In the genomic region with DNA sequence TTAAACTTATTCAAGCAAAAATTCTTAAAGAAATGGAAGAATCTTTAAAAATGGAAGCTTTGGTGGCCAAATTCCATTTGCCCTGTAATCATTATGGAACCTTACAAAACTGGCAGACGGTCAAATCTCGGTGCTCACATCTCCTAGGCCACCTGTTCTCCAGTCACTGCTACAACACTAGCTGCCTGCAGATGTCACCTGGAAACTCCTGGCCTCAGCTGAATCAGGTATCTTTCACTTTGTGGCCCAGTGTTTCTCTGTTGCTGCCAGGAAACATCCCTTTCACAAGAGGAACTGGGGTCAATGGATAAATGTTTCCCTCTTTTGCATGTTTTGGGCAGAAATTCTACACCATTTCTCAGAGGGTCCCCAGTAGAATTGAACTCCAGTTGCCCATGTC, we compare ENCODE assay signal across 21 cellular contexts. TPM values are rescaled to one million over a fixed set of nuclear protein-coding genes. Genes with fewer than 3 reads are reported as not detected.
DNase-seq lines count a peak whose midpoint lies in the region; ATAC-seq and TF ChIP-seq lines count a peak whose summit lies in the region.
"Had no signal": no experiment of that assay in that cellular context is flagged by ENCODE, and none has a peak within 500 bp of the region (broad histone marks: within the 10 kb centered on the region; RNA-seq: fewer than 3 reads in every experiment).

No MANE protein-coding gene starts in this region.

- POLR2A ChIA-PET in WTC11 (lab: Charles Lee), result no interaction called here

- H3K9me3 Mint-ChIP-seq in WTC11 (peaks cover 17% of the 10 kb centered on the region), type B pancreatic cell (no peaks in the 10 kb centered on the region)
- H3K9me3 Mint-ChIP-seq: activated T-cell treated with anti-CD3 and anti-CD28 coated beads, Interleukin-2, amount 50 U/mL, for 72 hours had no signal

- H3K27me3 ChIP-seq in right lobe of liver, result no peaks in the 10 kb centered on the region
- H3K27me3 ChIP-seq: BLaER1, breast epithelium had no signal

- 36% methylated on average over 2 of the region's 2 CpGs for WGBS in right lobe of liver (ENCODE audit: insufficient coverage, low coverage, low lambda C conversion rate, missing lambda C conversion rate)

- H3K4me1 ChIP-seq in right lobe of liver, result no peaks in the 10 kb centered on the region
- H3K4me1 ChIP-seq: BLaER1, breast epithelium, parathyroid adenoma had no signal

- no peak overlapping the region for H3K27ac ChIP-seq in right lobe of liver
- H3K27ac ChIP-seq: BLaER1, breast epithelium, parathyroid adenoma had no signal

- no peak for TF ChIP-seq CTCF in WTC11 (IDR thresholded peaks at IDR 0.05)
- peak in 2 of 4 donors; percentile 14 to 34 for TF ChIP-seq CTCF in right lobe of liver (IDR thresholded peaks at IDR 0.05)
- TF ChIP-seq CTCF in type B pancreatic cell (conservative IDR thresholded peaks at IDR 0.05), result no peak

- DNase-seq in DMS53 (lab: John Stamatoyannopoulos, UW), result peak; percentile 77
- DNase-seq in M059J (ENCODE audit: low read depth), result peak; percentile 18
- no peak for DNase-seq in WTC11 (ENCODE audit: low spot score)
- peak in 1 of 3 donors; percentile 51 for DNase-seq in right lobe of liver
- DNase-seq in CD1c-positive myeloid dendritic cell (ENCODE audit: extremely low spot score), result no peak
- DNase-seq in GDM1 (lab: John Stamatoyannopoulos, UW), result no peak
- no peak for DNase-seq in type B pancreatic cell (ENCODE audit: extremely low spot score, unreplicated experiment)
- DNase-seq: activated CD4-positive, alpha-beta memory T cell treated with anti-CD3 and anti-CD28 coated beads for 36 hours; activated naive CD8-positive, alpha-beta T cell treated with anti-CD3 and anti-CD28 coated beads, Interleukin-2, amount 10 ng/mL, durations not matched to agents 7 days and 5 days; activated T-cell treated with anti-CD3 and anti-CD28 coated beads, Interleukin-2, amount 50 U/mL, for 72 hours; effector CD8-positive, alpha-beta T cell; EL; hippocampal formation; left cardiac atrium; NCI-H1092; NCI-H524 treated with DMSO at 0.1 percent for 48 hours had no signal

- H3K27ac Mint-ChIP-seq in WTC11 (no peak overlapping the region), type B pancreatic cell (no peak overlapping the region)
- H3K27ac Mint-ChIP-seq: activated CD4-positive, alpha-beta memory T cell treated with anti-CD3 and anti-CD28 coated beads for 36 hours; activated naive CD8-positive, alpha-beta T cell treated with anti-CD3 and anti-CD28 coated beads, Interleukin-2, amount 10 ng/mL, durations not matched to agents 7 days and 5 days; activated T-cell treated with anti-CD3 and anti-CD28 coated beads, Interleukin-2, amount 50 U/mL, for 72 hours had no signal

- H3K27me3 Mint-ChIP-seq in WTC11 (ENCODE audit: low read depth), result peaks cover 4% of the 10 kb centered on the region; the same call in 1 of the 2 replicates
- H3K27me3 Mint-ChIP-seq in type B pancreatic cell, result peaks cover 55% of the 10 kb centered on the region

- H3K4me1 Mint-ChIP-seq in WTC11 (peaks cover 20% of the 10 kb centered on the region), type B pancreatic cell (ENCODE audit: unreplicated experiment) (peaks cover 8% of the 10 kb centered on the region)

- H3K4me3 ChIP-seq in right lobe of liver, result no peak overlapping the region
- H3K4me3 ChIP-seq: BLaER1, breast epithelium, skin epidermis had no signal

- H3K4me3 Mint-ChIP-seq in WTC11 (no peak overlapping the region), type B pancreatic cell (no peak overlapping the region)
- H3K4me3 Mint-ChIP-seq: activated CD4-positive, alpha-beta memory T cell treated with anti-CD3 and anti-CD28 coated beads for 36 hours; activated naive CD8-positive, alpha-beta T cell treated with anti-CD3 and anti-CD28 coated beads, Interleukin-2, amount 10 ng/mL, durations not matched to agents 7 days and 5 days; activated T-cell treated with anti-CD3 and anti-CD28 coated beads, Interleukin-2, amount 50 U/mL, for 72 hours had no signal

- TF ChIP-seq POLR2A in right lobe of liver (IDR thresholded peaks at IDR 0.05), result no peak

- ATAC-seq in WTC11 (peak; percentile 25), right lobe of liver (peak in 3 of 4 donors; percentile 21 to 35 (median 29))
- ATAC-seq: activated T-cell treated with anti-CD3 and anti-CD28 coated beads, Interleukin-2, amount 50 U/mL, for 72 hours; left cardiac atrium; Panc1 had no signal

- intact Hi-C loops in right lobe of liver (cut with DNase I), result no loop called here

- peaks cover 0 to 4% (median 0%) of the 10 kb centered on the region in 4 donors for H3K9me3 ChIP-seq in right lobe of liver

- H3K36me3 ChIP-seq in right lobe of liver, result no peaks in the 10 kb centered on the region
- H3K36me3 ChIP-seq: BLaER1, breast epithelium had no signal

- peaks cover 12% of the 10 kb centered on the region for H3K36me3 Mint-ChIP-seq in WTC11
- no peaks in the 10 kb centered on the region for H3K36me3 Mint-ChIP-seq in type B pancreatic cell
- H3K36me3 Mint-ChIP-seq: activated CD4-positive, alpha-beta memory T cell treated with anti-CD3 and anti-CD28 coated beads for 36 hours; activated naive CD8-positive, alpha-beta T cell treated with anti-CD3 and anti-CD28 coated beads, Interleukin-2, amount 10 ng/mL, durations not matched to agents 7 days and 5 days had no signal

- CTCF ChIA-PET in WTC11 (lab: Charles Lee), result interaction anchor here (0.6 to 2.6 kb wide), 6 partner anchors 14 to 178 kb away, joined by 3 to 8 read pairs (median 4); a partner anchor contains a TSS

TF ChIP-seq in WTC11, 78 proteins besides CTCF, POLR2A, EP300 and RAD21 (continues in another document):
- TF ChIP-seq RELA (CRISPR knock-in tag; IDR thresholded peaks at IDR 0.05; ENCODE audit: borderline replicate concordance) (no peak), FOXJ3 (CRISPR knock-in tag; IDR thresholded peaks at IDR 0.05; ENCODE audit: borderline replicate concordance) (no peak), FOXP1 (CRISPR knock-in tag; IDR thresholded peaks at IDR 0.05; ENCODE audit: borderline replicate concordance) (no peak), GABPB1 (CRISPR knock-in tag; IDR thresholded peaks at IDR 0.05) (no peak)
- TF ChIP-seq, protein P1, sequence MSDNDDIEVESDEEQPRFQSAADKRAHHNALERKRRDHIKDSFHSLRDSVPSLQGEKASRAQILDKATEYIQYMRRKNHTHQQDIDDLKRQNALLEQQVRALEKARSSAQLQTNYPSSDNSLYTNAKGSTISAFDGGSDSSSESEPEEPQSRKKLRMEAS (CRISPR knock-in tag; IDR thresholded peaks at IDR 0.05), result no peak
- TF ChIP-seq, protein P2, sequence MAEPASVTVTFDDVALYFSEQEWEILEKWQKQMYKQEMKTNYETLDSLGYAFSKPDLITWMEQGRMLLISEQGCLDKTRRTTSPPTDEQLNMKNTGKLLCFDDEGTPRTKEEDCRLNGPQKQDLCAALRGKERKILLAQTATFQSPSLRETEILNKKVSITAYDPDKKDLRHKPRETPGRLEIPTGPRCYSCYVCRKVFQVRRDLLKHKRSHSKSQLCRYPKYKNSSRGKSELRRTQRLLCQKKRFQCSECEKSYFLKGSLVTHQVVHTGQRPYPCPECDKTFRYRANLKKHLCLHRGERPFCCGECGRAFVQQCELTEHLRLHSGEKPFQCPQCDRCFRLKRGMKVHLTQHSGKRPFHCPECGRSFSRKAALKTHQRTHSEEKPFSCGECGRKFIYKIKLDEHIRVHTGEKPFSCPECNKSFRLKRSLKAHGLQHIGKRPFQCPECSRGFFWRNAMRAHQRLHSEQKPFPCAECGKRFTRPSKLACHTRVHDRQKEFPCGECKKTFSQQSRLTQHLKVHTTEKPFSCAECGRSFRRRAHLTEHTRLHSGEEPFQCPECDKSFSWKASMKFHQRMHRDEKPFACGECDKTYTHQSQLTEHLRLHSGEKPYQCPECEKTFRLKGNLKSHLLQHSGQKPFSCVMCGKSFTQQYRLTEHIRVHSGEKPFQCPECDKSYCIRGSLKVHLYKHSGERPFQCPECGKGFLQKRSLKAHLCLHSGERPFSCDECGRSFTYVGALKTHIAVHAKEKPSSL (CRISPR knock-in tag; conservative IDR thresholded peaks at IDR 0.05), result no peak
- TF ChIP-seq, protein P3, sequence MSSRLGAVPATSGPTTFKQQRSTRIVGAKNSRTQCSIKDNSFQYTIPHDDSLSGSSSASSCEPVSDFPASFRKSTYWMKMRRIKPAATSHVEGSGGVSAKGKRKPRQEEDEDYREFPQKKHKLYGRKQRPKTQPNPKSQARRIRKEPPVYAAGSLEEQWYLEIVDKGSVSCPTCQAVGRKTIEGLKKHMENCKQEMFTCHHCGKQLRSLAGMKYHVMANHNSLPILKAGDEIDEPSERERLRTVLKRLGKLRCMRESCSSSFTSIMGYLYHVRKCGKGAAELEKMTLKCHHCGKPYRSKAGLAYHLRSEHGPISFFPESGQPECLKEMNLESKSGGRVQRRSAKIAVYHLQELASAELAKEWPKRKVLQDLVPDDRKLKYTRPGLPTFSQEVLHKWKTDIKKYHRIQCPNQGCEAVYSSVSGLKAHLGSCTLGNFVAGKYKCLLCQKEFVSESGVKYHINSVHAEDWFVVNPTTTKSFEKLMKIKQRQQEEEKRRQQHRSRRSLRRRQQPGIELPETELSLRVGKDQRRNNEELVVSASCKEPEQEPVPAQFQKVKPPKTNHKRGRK (CRISPR knock-in tag; IDR thresholded peaks at IDR 0.05; ENCODE audit: borderline replicate concordance), result no peak

RNA-seq across cellular contexts. Expression of a gene that starts 4.2 kb away (rescaled TPM):
- 0.81 and 6.3 TPM in 2 replicates for total RNA-seq in M059J (2014; rRNA removed; shearing (Covaris generic))
- 3.5 to 7.7 TPM (median 7.0 TPM) in 3 replicates for total RNA-seq in WTC11 (2021)
- total RNA-seq in right lobe of liver, result 1 to 10 TPM in 1 of 6 experiments, under 1 TPM in 3, not detected in 2; 0.25 to 2.0 (median 0.62) TPM
- 5.2 and 5.9 TPM in 2 replicates for total RNA-seq in type B pancreatic cell (ENCODE audit: low replicate concordance)
- total RNA-seq: activated CD4-positive, alpha-beta memory T cell treated with anti-CD3 and anti-CD28 coated beads for 36 hours; activated T-cell treated with anti-CD3 and anti-CD28 coated beads, Interleukin-2, amount 50 U/mL, for 72 hours had no signal

RNA-seq across cellular contexts. Expression of a gene that starts 44.2 kb away (rescaled TPM):
- 0.62 and 0.74 TPM in 2 replicates for total RNA-seq in M059J (2014; rRNA removed; shearing (Covaris generic))
- total RNA-seq in WTC11 (2021) (3.6 to 8.8 TPM (median 8.1 TPM) in 3 replicates), right lobe of liver (under 1 TPM in 3 of 6 experiments, not detected in 3; 0.10 to 1.00 (median 0.19) TPM), type B pancreatic cell (ENCODE audit: low replicate concordance) (4.1 and 6.7 TPM in 2 replicates)
- total RNA-seq: activated CD4-positive, alpha-beta memory T cell treated with anti-CD3 and anti-CD28 coated beads for 36 hours; activated naive CD8-positive, alpha-beta T cell treated with anti-CD3 and anti-CD28 coated beads, Interleukin-2, amount 10 ng/mL, durations not matched to agents 7 days and 5 days; activated T-cell treated with anti-CD3 and anti-CD28 coated beads, Interleukin-2, amount 50 U/mL, for 72 hours had no signal

RNA-seq across cellular contexts. Expression of a gene that starts 54.7 kb away (rescaled TPM):
- total RNA-seq in M059J (2014; rRNA removed; shearing (Covaris generic)), result not detected in 2 replicates
- total RNA-seq in WTC11 (2021), result not detected in 3 replicates
- total RNA-seq in right lobe of liver, result 1 to 10 TPM in 3 of 6 experiments, under 1 TPM in 2, not detected in 1; 0.42 to 8.5 (median 1.2) TPM
- 0.60 TPM in 1 of 2 replicates, not detected in the other for total RNA-seq in type B pancreatic cell (ENCODE audit: low replicate concordance)
- total RNA-seq: activated CD4-positive, alpha-beta memory T cell treated with anti-CD3 and anti-CD28 coated beads for 36 hours; activated naive CD8-positive, alpha-beta T cell treated with anti-CD3 and anti-CD28 coated beads, Interleukin-2, amount 10 ng/mL, durations not matched to agents 7 days and 5 days; activated T-cell treated with anti-CD3 and anti-CD28 coated beads, Interleukin-2, amount 50 U/mL, for 72 hours had no signal

RNA-seq across cellular contexts. Expression of a gene that starts 56.3 kb away (rescaled TPM):
- total RNA-seq in M059J (2014; rRNA removed; shearing (Covaris generic)), result not detected in 2 replicates
- total RNA-seq in WTC11 (2021), result 1.4 to 1.9 TPM (median 1.7 TPM) in 3 replicates
- 100 to 1,000 TPM in 5 of 6 experiments, 10 to 100 TPM in 1; 34.8 to 333 (median 143) TPM for total RNA-seq in right lobe of liver
- total RNA-seq in type B pancreatic cell (ENCODE audit: low replicate concordance), result 5.4 and 6.6 TPM in 2 replicates
- total RNA-seq: activated CD4-positive, alpha-beta memory T cell treated with anti-CD3 and anti-CD28 coated beads for 36 hours; activated T-cell treated with anti-CD3 and anti-CD28 coated beads, Interleukin-2, amount 50 U/mL, for 72 hours had no signal

Comparison
In these comparisons a context has a peak if more than half of its experiments do, and no peak if none do; other contexts are left out.
1. DNase-seq: peak in DMS53 (single experiment) and M059J (single experiment); none in WTC11 (single experiment), CD1c-positive myeloid dendritic cell (single experiment), GDM1 (single experiment) and type B pancreatic cell (single experiment).